In genomic region chr20:53276143-53276542, GRCh38 we compare ENCODE assay signal across 23 cellular contexts.
DNase-seq lines count a peak whose midpoint lies in the region; ATAC-seq, FAIRE-seq and TF ChIP-seq lines count a peak whose summit lies in the region.
"Had no signal": no experiment of that assay in that cellular context is flagged by ENCODE, and none has a peak within 500 bp of the region (broad histone marks: within the 10 kb centered on the region; RNA-seq: fewer than 3 reads in every experiment).

No MANE protein-coding gene starts in this region.

- no TSS peak for BruUV-seq in HepG2 (replicated peaks; lab: Mats Ljungman, UMichigan)
- no TSS peak for BruUV-seq in OCI-LY7 (replicated peaks; lab: Mats Ljungman, UMichigan)

- peak; percentile 45 to 69 (median 56) for ATAC-seq in right lobe of liver
- no peak for ATAC-seq in HepG2
- peak; percentile 61 to 79 (median 73) for ATAC-seq in heart left ventricle
- ATAC-seq: SK-N-SH treated with all-trans-retinoic acid at 6 μM for 48 hours had no signal

- H3K4me3 ChIP-seq in right lobe of liver (no peak overlapping the region), HepG2 (replicated peaks in 1 of 3; ENCODE audit: insufficient read depth in 1 of 3, low read depth in 2 of 3, low read length in 3 of 3) (no peak overlapping the region), heart left ventricle (no peak overlapping the region), OCI-LY7 (ENCODE audit: low read depth, low read length, poor library complexity, severe bottlenecking) (no peak overlapping the region)

- H3K9me3 ChIP-seq in right lobe of liver (no peaks in the 10 kb centered on the region), HepG2 (ENCODE audit: low read length) (no peaks in the 10 kb centered on the region), heart left ventricle (no peaks in the 10 kb centered on the region), OCI-LY7 (ENCODE audit: low read length) (no peaks in the 10 kb centered on the region)

- in situ Hi-C loops in HepG2 (cut with HindIII; ENCODE audit: extremely low pct_ligation_motif_present, low pct_unique_long_range_greater_than_20kb): no loop called here

- POLR2A ChIA-PET in HepG2 (lab: Yijun Ruan, JAX): no interaction called here
- POLR2A ChIA-PET in OCI-LY7 (lab: Charles Lee): interaction anchor here (0.7 to 1.3 kb wide), 2 partner anchors 11 to 596 kb away, joined by 3 to 4 read pairs; no protein-coding TSS in a partner anchor

- no peaks in the 10 kb centered on the region for H3K9me2 ChIP-seq in OCI-LY7 (ENCODE audit: insufficient read depth, low read length)

- TF ChIP-seq CTCF in right lobe of liver (IDR thresholded peaks at IDR 0.05) (no peak), HepG2 (CRISPR knock-in tag; IDR thresholded peaks at IDR 0.05) (no peak), heart left ventricle (IDR thresholded peaks at IDR 0.05) (no peak), OCI-LY7 (conservative IDR thresholded peaks at IDR 0.05; ENCODE audit: low read length) (no peak)

- H3K79me2 ChIP-seq in HepG2 (ENCODE audit: insufficient read depth, low read length) (no peaks in the 10 kb centered on the region), OCI-LY7 (ENCODE audit: insufficient read depth, low read depth, low read length) (no peaks in the 10 kb centered on the region)

- CTCF ChIA-PET in HepG2 (lab: Yijun Ruan, JAX; ENCODE audit: low intra/inter-chr PET ratio, low total read pairs): no interaction called here
- CTCF ChIA-PET in OCI-LY7 (lab: Charles Lee; ENCODE audit: unreplicated experiment): no interaction called here

- intact Hi-C loops in right lobe of liver (cut with DNase I) (no loop called here), HepG2 (cut with micrococcal nuclease; ENCODE audit: unreplicated experiment) (no loop called here), heart left ventricle (cut with DNase I) (no loop called here), OCI-LY7 (cut with micrococcal nuclease; ENCODE audit: unreplicated experiment) (no loop called here)

- H4K20me1 ChIP-seq in HepG2 (ENCODE audit: insufficient read depth, low read length) (no peaks in the 10 kb centered on the region), OCI-LY7 (ENCODE audit: insufficient read depth, low read length) (no peaks in the 10 kb centered on the region)

- H3K36me3 ChIP-seq in right lobe of liver (no peaks in the 10 kb centered on the region), HepG2 (replicated peaks in 1 of 2; ENCODE audit: control insufficient read depth in 1 of 2, insufficient read depth in 2 of 2, low read length in 2 of 2) (no peaks in the 10 kb centered on the region), heart left ventricle (no peaks in the 10 kb centered on the region), OCI-LY7 (ENCODE audit: insufficient read depth, low read length) (no peaks in the 10 kb centered on the region)

- TF ChIP-seq POLR2A in right lobe of liver (IDR thresholded peaks at IDR 0.05): no peak
- no peak for TF ChIP-seq POLR2A in HepG2 (IDR thresholded peaks at IDR 0.05; ENCODE audit: insufficient read depth in 1 of 2, low read depth in 2 of 2, low read length in 2 of 2)
- TF ChIP-seq POLR2A in heart left ventricle (IDR thresholded peaks at IDR 0.05): no peak

- no peak overlapping the region for H3K27ac ChIP-seq in right lobe of liver
- no peak overlapping the region for H3K27ac ChIP-seq in HepG2 (ENCODE audit: extremely low read length, insufficient read depth, low read length)
- H3K27ac ChIP-seq in heart left ventricle: no peak overlapping the region
- H3K27ac ChIP-seq in OCI-LY7 (ENCODE audit: low read depth, low read length, poor library complexity, severe bottlenecking): no peak overlapping the region
- H3K27ac ChIP-seq: KMS-11 had no signal

- TF ChIP-seq EP300 in HepG2 (IDR thresholded peaks at IDR 0.05; ENCODE audit: low read depth in 2 of 2, low read length in 2 of 2) (no peak), HepG2 (CRISPR knock-in tag; IDR thresholded peaks at IDR 0.05; ENCODE audit: borderline replicate concordance) (no peak)

- DNase-seq in right lobe of liver (peak in 1 of 3 donors; percentile 51), HepG2 (ENCODE audit: low spot score) (no peak), heart left ventricle (peak in 2 of 5 donors; percentile 31 to 40), myocyte (ENCODE audit: low read depth) (peak; percentile 42), SK-N-DZ (ENCODE audit: low spot score) (no peak), OCI-LY7 (ENCODE audit: low spot score) (no peak), AML-193 (lab: John Stamatoyannopoulos, UW) (no peak)
- no peak for DNase-seq in activated CD4-positive, alpha-beta T cell treated with anti-CD3 and anti-CD28 coated beads for 4 hours
- DNase-seq: C1 segment of cervical spinal cord, H7, HFFc6, NCI-H1092 treated with DMSO at 0.1 percent for 48 hours, NCI-H146, NCI-H2081, NCI-H2171 treated with DMSO at 0.1 percent for 48 hours, SHP77 had no signal

- WGBS in right lobe of liver (ENCODE audit: insufficient coverage, low coverage, low lambda C conversion rate, missing lambda C conversion rate): 57% methylated on average over 3 of the region's 3 CpGs
- WGBS in HepG2 (ENCODE audit: low lambda C conversion rate): 46% methylated on average over 3 of the region's 3 CpGs
- 51 to 63% (median 57%) methylated on average over 3 of the region's 3 CpGs for WGBS in heart left ventricle, 4 donors

- H3K27me3 ChIP-seq in right lobe of liver (no peaks in the 10 kb centered on the region), HepG2 (ENCODE audit: control insufficient read depth in 1 of 2, insufficient read depth in 2 of 2, low read length in 2 of 2) (no peaks in the 10 kb centered on the region; a peak in 3 of 5 replicates), heart left ventricle (no peaks in the 10 kb centered on the region)

- H3K9ac ChIP-seq in HepG2 (ENCODE audit: insufficient read depth, low read depth, low read length): no peak overlapping the region
- H3K9ac ChIP-seq: KMS-11 had no signal

- FAIRE-seq in HepG2 (lab: Jason Lieb, UNC): no peak
- FAIRE-seq: A204.1, D721Med, GM12892, GM18507, RCC 7860 had no signal

- H3K4me1 ChIP-seq in right lobe of liver (peaks cover 0 to 5% (median 0%) of the 10 kb centered on the region in 4 donors), HepG2 (ENCODE audit: insufficient read depth, low read length) (no peaks in the 10 kb centered on the region), heart left ventricle (no peaks in the 10 kb centered on the region), OCI-LY7 (ENCODE audit: insufficient read depth, low read length, poor library complexity, severe bottlenecking) (no peaks in the 10 kb centered on the region)

- no peak overlapping the region for H3K4me2 ChIP-seq in HepG2 (ENCODE audit: low read depth, low read length)
- no peak overlapping the region for H3K4me2 ChIP-seq in OCI-LY7 (ENCODE audit: low read length)
- H3K4me2 ChIP-seq: KMS-11 had no signal

- TF ChIP-seq RAD21 in HepG2 (CRISPR knock-in tag; IDR thresholded peaks at IDR 0.05): no peak

- no peak overlapping the region for H2AFZ ChIP-seq in HepG2 (ENCODE audit: low read length)
- H2AFZ ChIP-seq in OCI-LY7 (ENCODE audit: low read length): no peak overlapping the region

TF ChIP-seq in HepG2, 621 proteins besides CTCF, POLR2A, EP300 and RAD21:
- TF ChIP-seq ZNF747 (CRISPR knock-in tag; IDR thresholded peaks at IDR 0.05; ENCODE audit: borderline replicate concordance): no peak
